ENCODE assay signal across 1 cellular context in genomic region chr9:123111427-123111826, GRCh38.
TF ChIP-seq lines count a peak whose summit lies in the region.

No MANE protein-coding gene starts in this region.

TF ChIP-seq in GM12878, 131 proteins besides CTCF, POLR2A, EP300 and RAD21 (continued from another document):
- TF ChIP-seq E2F4 (IDR thresholded peaks at IDR 0.05; ENCODE audit: low read depth, low read length) (no peak), BCLAF1 (IDR thresholded peaks at IDR 0.05) (no peak), NKRF (conservative IDR thresholded peaks at IDR 0.05) (no peak), TCF12 (IDR thresholded peaks at IDR 0.05; ENCODE audit: low read depth, low read length) (no peak)
